In genomic region chr4:169823685-169824084, GRCh38 we compare ENCODE assay signal across 1 cellular context.
TF ChIP-seq lines count a peak whose summit lies in the region.

No MANE protein-coding gene starts in this region.

TF ChIP-seq in GM23338, 12 proteins besides CTCF, POLR2A, EP300 and RAD21 (continued from another document):
- peak; percentile 69; the same call in 1 of the 2 replicates for TF ChIP-seq ZNF462 (CRISPR knock-in tag; IDR thresholded peaks at IDR 0.05)
- TF ChIP-seq ZNF114 (CRISPR knock-in tag; IDR thresholded peaks at IDR 0.05), result peak; percentile 52; the same call in 1 of the 2 replicates
- TF ChIP-seq ETS1 (IDR thresholded peaks at IDR 0.05), result no peak
- TF ChIP-seq JUNB (IDR thresholded peaks at IDR 0.05; ENCODE audit: unreplicated experiment), result no peak
- peak; percentile 92 for TF ChIP-seq REST (IDR thresholded peaks at IDR 0.05; ENCODE audit: unreplicated experiment)
